3 cellular contexts compared by ENCODE assay signal in the genomic region with DNA sequence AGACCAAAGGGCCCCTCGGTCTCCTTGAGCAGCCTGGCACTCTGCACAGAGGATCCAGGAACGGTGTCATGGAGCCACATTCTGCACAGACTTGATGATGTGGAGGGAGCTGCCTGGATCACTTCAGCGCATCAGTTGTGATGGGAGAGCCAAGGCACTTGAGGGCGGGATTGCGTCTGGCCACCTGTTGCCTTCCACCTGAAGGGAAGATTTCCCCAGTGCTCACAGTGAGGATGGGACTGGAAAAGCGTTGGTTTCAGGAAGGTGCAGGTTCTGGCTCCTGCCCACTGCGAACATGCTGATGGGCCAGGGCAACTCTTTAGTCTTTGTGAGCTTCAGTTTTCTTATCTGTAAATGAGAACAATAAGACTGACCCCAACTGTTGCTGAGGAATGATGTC.
TF ChIP-seq lines count a peak whose summit lies in the region.

No MANE protein-coding gene starts in this region.

TF ChIP-seq in SK-N-SH, 30 proteins besides CTCF, POLR2A, EP300 and RAD21:
- TF ChIP-seq MEF2A (IDR thresholded peaks at IDR 0.05; ENCODE audit: borderline replicate concordance, low read depth) (no peak), FOXM1 (IDR thresholded peaks at IDR 0.05; ENCODE audit: low read depth) (no peak), EZH2phosphoT487 (IDR thresholded peaks at IDR 0.05; ENCODE audit: borderline replicate concordance, low read depth) (no peak)
- TF ChIP-seq, protein P1, sequence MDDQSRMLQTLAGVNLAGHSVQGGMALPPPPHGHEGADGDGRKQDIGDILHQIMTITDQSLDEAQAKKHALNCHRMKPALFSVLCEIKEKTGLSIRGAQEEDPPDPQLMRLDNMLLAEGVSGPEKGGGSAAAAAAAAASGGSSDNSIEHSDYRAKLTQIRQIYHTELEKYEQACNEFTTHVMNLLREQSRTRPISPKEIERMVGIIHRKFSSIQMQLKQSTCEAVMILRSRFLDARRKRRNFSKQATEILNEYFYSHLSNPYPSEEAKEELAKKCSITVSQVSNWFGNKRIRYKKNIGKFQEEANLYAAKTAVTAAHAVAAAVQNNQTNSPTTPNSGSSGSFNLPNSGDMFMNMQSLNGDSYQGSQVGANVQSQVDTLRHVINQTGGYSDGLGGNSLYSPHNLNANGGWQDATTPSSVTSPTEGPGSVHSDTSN (IDR thresholded peaks at IDR 0.05) = no peak

TF ChIP-seq in SK-N-SH treated with all-trans-retinoic acid at 6 μM for 48 hours, 23 proteins besides CTCF, POLR2A, EP300 and RAD21:
- TF ChIP-seq ZNF8 (CRISPR knock-in tag; IDR thresholded peaks at IDR 0.05) (no peak), ZFP3 (CRISPR knock-in tag; IDR thresholded peaks at IDR 0.05) (no peak), CSDC2 (CRISPR knock-in tag; IDR thresholded peaks at IDR 0.05) (no peak), TOX (CRISPR knock-in tag; IDR thresholded peaks at IDR 0.05; ENCODE audit: borderline replicate concordance) (no peak), SNAI2 (CRISPR knock-in tag; IDR thresholded peaks at IDR 0.05) (no peak), ZNF565 (CRISPR knock-in tag; conservative IDR thresholded peaks at IDR 0.05; ENCODE audit: low read depth) (no peak), RARB (CRISPR knock-in tag; IDR thresholded peaks at IDR 0.05) (no peak), ARNTL (CRISPR knock-in tag; IDR thresholded peaks at IDR 0.05; ENCODE audit: borderline replicate concordance, low read depth) (no peak), TCF4 (CRISPR knock-in tag; IDR thresholded peaks at IDR 0.05; ENCODE audit: borderline replicate concordance) (no peak), TSHZ2 (CRISPR knock-in tag; IDR thresholded peaks at IDR 0.05) (no peak), ISL1 (CRISPR knock-in tag; IDR thresholded peaks at IDR 0.05) (no peak)
- TF ChIP-seq, protein P2, sequence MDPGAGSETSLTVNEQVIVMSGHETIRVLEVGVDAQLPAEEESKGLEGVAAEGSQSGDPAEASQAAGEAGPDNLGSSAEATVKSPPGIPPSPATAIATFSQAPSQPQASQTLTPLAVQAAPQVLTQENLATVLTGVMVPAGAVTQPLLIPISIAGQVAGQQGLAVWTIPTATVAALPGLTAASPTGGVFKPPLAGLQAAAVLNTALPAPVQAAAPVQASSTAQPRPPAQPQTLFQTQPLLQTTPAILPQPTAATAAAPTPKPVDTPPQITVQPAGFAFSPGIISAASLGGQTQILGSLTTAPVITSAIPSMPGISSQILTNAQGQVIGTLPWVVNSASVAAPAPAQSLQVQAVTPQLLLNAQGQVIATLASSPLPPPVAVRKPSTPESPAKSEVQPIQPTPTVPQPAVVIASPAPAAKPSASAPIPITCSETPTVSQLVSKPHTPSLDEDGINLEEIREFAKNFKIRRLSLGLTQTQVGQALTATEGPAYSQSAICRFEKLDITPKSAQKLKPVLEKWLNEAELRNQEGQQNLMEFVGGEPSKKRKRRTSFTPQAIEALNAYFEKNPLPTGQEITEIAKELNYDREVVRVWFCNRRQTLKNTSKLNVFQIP (CRISPR knock-in tag; IDR thresholded peaks at IDR 0.05; ENCODE audit: borderline replicate concordance, low read depth) = no peak
- TF ChIP-seq, protein P3, sequence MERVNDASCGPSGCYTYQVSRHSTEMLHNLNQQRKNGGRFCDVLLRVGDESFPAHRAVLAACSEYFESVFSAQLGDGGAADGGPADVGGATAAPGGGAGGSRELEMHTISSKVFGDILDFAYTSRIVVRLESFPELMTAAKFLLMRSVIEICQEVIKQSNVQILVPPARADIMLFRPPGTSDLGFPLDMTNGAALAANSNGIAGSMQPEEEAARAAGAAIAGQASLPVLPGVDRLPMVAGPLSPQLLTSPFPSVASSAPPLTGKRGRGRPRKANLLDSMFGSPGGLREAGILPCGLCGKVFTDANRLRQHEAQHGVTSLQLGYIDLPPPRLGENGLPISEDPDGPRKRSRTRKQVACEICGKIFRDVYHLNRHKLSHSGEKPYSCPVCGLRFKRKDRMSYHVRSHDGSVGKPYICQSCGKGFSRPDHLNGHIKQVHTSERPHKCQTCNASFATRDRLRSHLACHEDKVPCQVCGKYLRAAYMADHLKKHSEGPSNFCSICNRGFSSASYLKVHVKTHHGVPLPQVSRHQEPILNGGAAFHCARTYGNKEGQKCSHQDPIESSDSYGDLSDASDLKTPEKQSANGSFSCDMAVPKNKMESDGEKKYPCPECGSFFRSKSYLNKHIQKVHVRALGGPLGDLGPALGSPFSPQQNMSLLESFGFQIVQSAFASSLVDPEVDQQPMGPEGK (CRISPR knock-in tag; IDR thresholded peaks at IDR 0.05; ENCODE audit: borderline replicate concordance) = no peak

TF ChIP-seq in GM12878, 131 proteins besides CTCF, POLR2A, EP300 and RAD21:
- TF ChIP-seq ZNF217 (IDR thresholded peaks at IDR 0.05) = no peak
- no peak for TF ChIP-seq BMI1 (IDR thresholded peaks at IDR 0.05; ENCODE audit: borderline replicate concordance)
- no peak for TF ChIP-seq TBL1XR1 (IDR thresholded peaks at IDR 0.05; ENCODE audit: low read depth, low read length)
- no peak for TF ChIP-seq PML (IDR thresholded peaks at IDR 0.05; ENCODE audit: low read length)
